ENCODE assay signal across 9 cellular contexts in genomic region chr2:231514951-231515297, GRCh38. TPM values are rescaled to one million over a fixed set of nuclear protein-coding genes. Genes with fewer than 3 reads are reported as not detected.
A peak's percentile ranks its signal among the peaks of the same experiment; 100 is the strongest.
DNase-seq lines count a peak whose midpoint lies in the region; ATAC-seq, FAIRE-seq and TF ChIP-seq lines count a peak whose summit lies in the region.
"Had no signal": no experiment of that assay in that cellular context is flagged by ENCODE, and none has a peak within 500 bp of the region (broad histone marks: within the 10 kb centered on the region; RNA-seq: fewer than 3 reads in every experiment).

No MANE protein-coding gene starts in this region.

- H3K23ac ChIP-seq in mesenchymal stem cell (ENCODE audit: low read length in 2 of 2): no peak overlapping the region

- no peak overlapping the region for H2BK12ac ChIP-seq in mesenchymal stem cell (ENCODE audit: low read length in 2 of 2)

- H3K4me1 ChIP-seq in left ventricle myocardium inferior: peaks cover 25% of the 10 kb centered on the region
- peaks cover 9% of the 10 kb centered on the region for H3K4me1 ChIP-seq in GM12878 (ENCODE audit: control insufficient read depth, insufficient read depth, low read length)
- H3K4me1 ChIP-seq in mesenchymal stem cell (ENCODE audit: control insufficient read depth, insufficient read depth, low read depth, low read length): no peaks in the 10 kb centered on the region
- peaks cover 6% of the 10 kb centered on the region for H3K4me1 ChIP-seq in vagina

- in situ Hi-C loops in GM12878 (cut with MboI): no loop called here

- CTCF ChIA-PET in GM12878 (lab: Yijun Ruan, JAX): interaction anchor here (0.8 to 2.1 kb wide), 7 partner anchors 30 to 161 kb away, joined by 3 to 9 read pairs (median 6); no protein-coding TSS in a partner anchor

- H3K14ac ChIP-seq in mesenchymal stem cell (ENCODE audit: low read length in 2 of 2): peak overlapping the region in 1 of 2 experiments; percentile 73

- ATAC-seq in GM12878: no peak

- no peak overlapping the region for H2BK5ac ChIP-seq in mesenchymal stem cell (ENCODE audit: low read depth, low read length, poor library complexity, severe bottlenecking)

- peaks cover 4% of the 10 kb centered on the region for H3K79me1 ChIP-seq in mesenchymal stem cell (replicated peaks; ENCODE audit: low read length, poor library complexity, severe bottlenecking)

- H3K36me3 ChIP-seq in left ventricle myocardium inferior: no peaks in the 10 kb centered on the region
- no peaks in the 10 kb centered on the region; a peak in 1 of 4 replicates for H3K36me3 ChIP-seq in GM12878 (ENCODE audit: control insufficient read depth in 2 of 2, insufficient read depth in 2 of 2, low read length in 1 of 2)
- H3K36me3 ChIP-seq in mesenchymal stem cell (ENCODE audit: control insufficient read depth in 1 of 2, insufficient read depth in 2 of 2, low read depth in 1 of 2, low read length in 2 of 2): no peaks in the 10 kb centered on the region
- no peaks in the 10 kb centered on the region for H3K36me3 ChIP-seq in vagina

- H3K9me3 ChIP-seq in left ventricle myocardium inferior (replicated peaks) (no peaks in the 10 kb centered on the region), GM12878 (replicated peaks; ENCODE audit: control insufficient read depth, insufficient read depth, low read length) (no peaks in the 10 kb centered on the region; the same call in 2 of the 3 replicates), mesenchymal stem cell (ENCODE audit: control insufficient read depth, low read length) (no peaks in the 10 kb centered on the region), vagina (no peaks in the 10 kb centered on the region)

- DNase-seq in left ventricle myocardium inferior (no peak), cardiac septum (ENCODE audit: low spot score) (no peak), GM12878 (ENCODE audit: low read depth, low spot score) (no peak), mesenchymal stem cell (no peak), vagina (ENCODE audit: extremely low spot score in 2 of 2) (no peak), GM03348 (ENCODE audit: low spot score) (no peak), NAMALWA (ENCODE audit: low spot score) (no peak)
- no peak for DNase-seq in NK-92 treated with Interleukin-12 subunit alpha and Interleukin-12 subunit beta, amount 100 ng/mL, for 24 hours (lab: John Stamatoyannopoulos, UW)

- no peak overlapping the region for H4K91ac ChIP-seq in mesenchymal stem cell (ENCODE audit: low read length)

- no peak overlapping the region for H2BK15ac ChIP-seq in mesenchymal stem cell (ENCODE audit: low read depth, poor library complexity, severe bottlenecking)

- H2AK5ac ChIP-seq in mesenchymal stem cell (ENCODE audit: low read length, severe bottlenecking): no peak overlapping the region

- H2AFZ ChIP-seq in GM12878 (ENCODE audit: control insufficient read depth, low read depth, low read length) (peak overlapping the region; percentile 92), mesenchymal stem cell (ENCODE audit: low read depth, low read length) (peak overlapping the region; percentile 97)

- TF ChIP-seq CTCF in left ventricle myocardium inferior (IDR thresholded peaks at IDR 0.05; ENCODE audit: borderline replicate concordance) (no peak), GM12878 (IDR thresholded peaks at IDR 0.05 in 2 of 3, conservative IDR thresholded peaks at IDR 0.05 in 1 of 3; ENCODE audit: control insufficient read depth in 2 of 3, extremely low read depth in 1 of 3, insufficient read depth in 1 of 3, low read depth in 3 of 3, low read length in 3 of 3) (no peak), vagina (IDR thresholded peaks at IDR 0.05) (no peak)

- TF ChIP-seq EP300 in GM12878 (IDR thresholded peaks at IDR 0.05; ENCODE audit: borderline replicate concordance in 1 of 2, control insufficient read depth in 1 of 2, low read depth in 2 of 2, low read length in 2 of 2): no peak

- H3K27ac ChIP-seq in left ventricle myocardium inferior (replicated peaks) (peak overlapping the region; percentile 91), GM12878 (ENCODE audit: control insufficient read depth, insufficient read depth) (peak overlapping the region; percentile 65), mesenchymal stem cell (ENCODE audit: low read length, poor library complexity, severe bottlenecking) (no peak overlapping the region), vagina (peak overlapping the region; percentile 72)

- no peak for FAIRE-seq in GM12878 (lab: Jason Lieb, UNC)
- FAIRE-seq: colon had no signal

- RAD21 ChIA-PET in GM12878 (lab: Charles Lee; ENCODE audit: unreplicated experiment): interaction anchor here (1.0 to 1.2 kb wide), 2 partner anchors 32 to 41 kb away, joined by 3 to 5 read pairs; no protein-coding TSS in a partner anchor

- BruUV-seq in GM12878 (replicated peaks; lab: Mats Ljungman, UMichigan): no TSS peak

- H3K79me2 ChIP-seq in GM12878 (ENCODE audit: control insufficient read depth, insufficient read depth, low read length): peaks cover 9% of the 10 kb centered on the region

- H3K27me3 ChIP-seq in left ventricle myocardium inferior (ENCODE audit: low read depth) (no peaks in the 10 kb centered on the region), GM12878 (replicated peaks in 1 of 2; ENCODE audit: control insufficient read depth in 2 of 2, insufficient read depth in 2 of 2, low read length in 1 of 2) (no peaks in the 10 kb centered on the region), mesenchymal stem cell (ENCODE audit: control insufficient read depth in 1 of 2, insufficient read depth in 1 of 2, low read length in 2 of 2) (peaks cover 0 to 4% of the 10 kb centered on the region in 2 experiments), vagina (no peaks in the 10 kb centered on the region)

- no peaks in the 10 kb centered on the region for H4K20me1 ChIP-seq in GM12878 (ENCODE audit: control insufficient read depth, insufficient read depth)

- 47% methylated on average over 7 of the region's 7 CpGs for WGBS in GM12878 (ENCODE audit: insufficient coverage, insufficient replicate concordance, low lambda C conversion rate, missing lambda C conversion rate)
- WGBS in mesenchymal stem cell: 54% methylated on average over 6 of the region's 7 CpGs

- peak overlapping the region; percentile 83 to 94 for H3K18ac ChIP-seq in mesenchymal stem cell (ENCODE audit: low read depth in 1 of 2, low read length in 2 of 2)

- TF ChIP-seq RAD21 in GM12878 (IDR thresholded peaks at IDR 0.05; ENCODE audit: insufficient read depth, low read depth, low read length): no peak

- peak overlapping the region; percentile 99 for H4K8ac ChIP-seq in mesenchymal stem cell (ENCODE audit: low read length)

- intact Hi-C loops in left ventricle myocardium inferior (cut with micrococcal nuclease): no loop called here
- intact Hi-C loops in cardiac septum (cut with DNase I): loop anchor here (5.0 to 10.0 kb wide), 3 partner anchors 87 to 977 kb away; no protein-coding TSS in a partner anchor
- intact Hi-C loops in GM12878 (cut with micrococcal nuclease; ENCODE audit: unreplicated experiment): no loop called here
- intact Hi-C loops in vagina (cut with DNase I): loop anchor here (5.0 kb wide), 1 partner anchor 42 kb away; no protein-coding TSS in a partner anchor

- H3K4me3 ChIP-seq in left ventricle myocardium inferior (peak overlapping the region; percentile 79), GM12878 (peak overlapping the region; percentile 75), mesenchymal stem cell (ENCODE audit: insufficient read depth in 1 of 2, low read depth in 1 of 2, low read length in 2 of 2) (peak overlapping the region; percentile 80 to 97), vagina (peak overlapping the region; percentile 56 to 66)

- POLR2A ChIA-PET in GM12878 (lab: Charles Lee): interaction anchor here (0.9 to 2.5 kb wide), 4 partner anchors 33 to 84 kb away, joined by 3 to 12 read pairs (median 4); partner anchors contain the start of gene NCL

- no peak for TF ChIP-seq POLR2A in GM12878 (IDR thresholded peaks at IDR 0.05; ENCODE audit: low read depth, low read length)
- TF ChIP-seq POLR2A in vagina (IDR thresholded peaks at IDR 0.05): no peak

- H3K4ac ChIP-seq in mesenchymal stem cell (ENCODE audit: low read depth in 1 of 2, low read length in 2 of 2): peak overlapping the region in 1 of 2 experiments; percentile 42

- SMC1A ChIA-PET in GM12878 (lab: Charles Lee; ENCODE audit: uncharacterized antibody, unreplicated experiment): interaction anchor here (0.7 to 2.0 kb wide), 10 partner anchors 9 to 811 kb away, joined by 3 to 8 read pairs (median 4); partner anchors contain the start of gene NMUR1

- H3K9ac ChIP-seq in GM12878 (ENCODE audit: control insufficient read depth, insufficient read depth, low read length) (peak overlapping the region; percentile 68; the same call in 1 of the 2 replicates), mesenchymal stem cell (ENCODE audit: low read length) (peak overlapping the region; percentile 98)

- H3K4me2 ChIP-seq in GM12878 (ENCODE audit: control insufficient read depth, insufficient read depth) (peak overlapping the region; percentile 90), mesenchymal stem cell (ENCODE audit: low read length, poor library complexity, severe bottlenecking) (peak overlapping the region; percentile 94)

- no peak overlapping the region for H2BK120ac ChIP-seq in mesenchymal stem cell (ENCODE audit: low read depth, low read length)

RNA-seq across cellular contexts. Expression of gene NMUR1, which starts 15.3 kb away (rescaled TPM):
- total RNA-seq in left ventricle myocardium inferior (0.41 TPM), cardiac septum (0.22 TPM), GM12878 (2014; rRNA removed) (under 0.01 and 0.05 TPM in 2 replicates), GM12878 (2014; rRNA removed; fragmentation: Illumina TruSeq; extraction: Trizol) (not detected in 2 replicates), GM12878 (2021) (0.08 TPM in 1 of 2 replicates, not detected in the other), vagina (not detected)
- 0.21 and 0.22 TPM in 2 replicates for total RNA-seq in GM12878 (2013; cell fraction: nucleolus; rRNA removed)
- not detected for polyA plus RNA-seq in GM12878 (2011; ENCODE audit: low read depth)
- polyA plus RNA-seq in GM12878 (2011; rRNA removed) (0.01 and 0.03 TPM in 2 replicates), GM12878 (2014; fragmentation: Illumina TruSeq; extraction: Trizol) (not detected in 2 replicates), GM12878 (2014; fragmentation: Nextera tagmentation; extraction: Ambion mirVana) (under 1 TPM in 1 of 2 experiments, not detected in 1; 0.02 TPM), GM12878 (2014; rRNA removed) (0.03 TPM in 1 of 2 replicates, not detected in the other), GM12878 (2016; fragmentation: Nextera tagmentation; extraction: Ambion mirVana) (under 1 TPM in 1 of 2 experiments, not detected in 1; 0.04 TPM)
- 0.02 and 0.06 TPM in 2 replicates for polyA plus RNA-seq in GM12878 (2011; cell fraction: cytosol; rRNA removed)
- 0.06 and 0.09 TPM in 2 replicates for polyA plus RNA-seq in GM12878 (2011; cell fraction: nucleus; rRNA removed)
- 0.08 and 0.15 TPM in 2 replicates for polyA plus RNA-seq in GM12878 (2012)
- polyA minus RNA-seq in GM12878 (2011; rRNA and poly(A)+ RNA removed): not detected in 2 replicates
- polyA minus RNA-seq in GM12878 (2011; cell fraction: cytosol; rRNA and poly(A)+ RNA removed): not detected in 2 replicates
- 0.19 TPM in 1 of 2 replicates, not detected in the other for polyA minus RNA-seq in GM12878 (2011; cell fraction: nucleus; rRNA and poly(A)+ RNA removed)
- 0.14 TPM for polyA plus RNA-seq in mesenchymal stem cell (2013, experiment 1 of 2)
- polyA plus RNA-seq in mesenchymal stem cell (2013, experiment 2 of 2): 0.15 TPM

RNA-seq across cellular contexts. Expression of gene NCL, which starts 50.6 kb away (rescaled TPM):
- total RNA-seq in left ventricle myocardium inferior: 262 TPM
- total RNA-seq in cardiac septum: 299 TPM
- 271 and 296 TPM in 2 replicates for total RNA-seq in GM12878 (2013; cell fraction: nucleolus; rRNA removed)
- total RNA-seq in GM12878 (2014; rRNA removed): 301 and 317 TPM in 2 replicates
- total RNA-seq in GM12878 (2014; rRNA removed; fragmentation: Illumina TruSeq; extraction: Trizol): 459 and 461 TPM in 2 replicates
- 900 and 966 TPM in 2 replicates for total RNA-seq in GM12878 (2021)
- polyA plus RNA-seq in GM12878 (2011; ENCODE audit: low read depth): 233 TPM
- polyA plus RNA-seq in GM12878 (2011; rRNA removed): 176 and 189 TPM in 2 replicates
- polyA plus RNA-seq in GM12878 (2011; cell fraction: cytosol; rRNA removed): 105 TPM in 2 replicates
- 133 and 277 TPM in 2 replicates for polyA plus RNA-seq in GM12878 (2011; cell fraction: nucleus; rRNA removed)
- polyA plus RNA-seq in GM12878 (2012): 330 and 352 TPM in 2 replicates
- polyA plus RNA-seq in GM12878 (2014; fragmentation: Illumina TruSeq; extraction: Trizol): 1,046 and 1,376 TPM in 2 replicates
- 100 to 1,000 TPM; 123 to 251 TPM for polyA plus RNA-seq in GM12878 (2014; fragmentation: Nextera tagmentation; extraction: Ambion mirVana)
- 593 and 599 TPM in 2 replicates for polyA plus RNA-seq in GM12878 (2014; rRNA removed)
- 1,000 to 10,000 TPM; 1,206 to 1,207 TPM for polyA plus RNA-seq in GM12878 (2016; fragmentation: Nextera tagmentation; extraction: Ambion mirVana)
- 57.9 and 116 TPM in 2 replicates for polyA minus RNA-seq in GM12878 (2011; rRNA and poly(A)+ RNA removed)
- polyA minus RNA-seq in GM12878 (2011; cell fraction: cytosol; rRNA and poly(A)+ RNA removed): 59.3 and 81.9 TPM in 2 replicates
- 50.3 and 85.2 TPM in 2 replicates for polyA minus RNA-seq in GM12878 (2011; cell fraction: nucleus; rRNA and poly(A)+ RNA removed)
- polyA plus RNA-seq in mesenchymal stem cell (2013, experiment 1 of 2): 256 TPM
- polyA plus RNA-seq in mesenchymal stem cell (2013, experiment 2 of 2): 256 TPM
- 348 TPM for total RNA-seq in vagina

Comparison
In these comparisons a context has a peak if more than half of its experiments do, and no peak if none do; other contexts are left out.
1. intact Hi-C loops: an anchor here in cardiac septum (5.0 to 10.0 kb wide) and vagina (5.0 kb wide); none called in left ventricle myocardium inferior and GM12878.